In genomic region chr4:86497131-86497530, GRCh38 we compare ENCODE assay signal across 1 cellular context.
TF ChIP-seq lines count a peak whose summit lies in the region.

No MANE protein-coding gene starts in this region.

TF ChIP-seq in SK-N-SH, 30 proteins besides CTCF, POLR2A, EP300 and RAD21 (continued from another document):
- TF ChIP-seq IRF3 (IDR thresholded peaks at IDR 0.05; ENCODE audit: low read depth, low read length) (no peak), POLR2AphosphoS5 (IDR thresholded peaks at IDR 0.05; ENCODE audit: low read depth, low read length) (no peak), PBX3 (IDR thresholded peaks at IDR 0.05) (no peak), MEF2A (IDR thresholded peaks at IDR 0.05; ENCODE audit: borderline replicate concordance, low read depth) (no peak), GABPA (IDR thresholded peaks at IDR 0.05; ENCODE audit: low read depth) (no peak), TEAD4 (IDR thresholded peaks at IDR 0.05; ENCODE audit: borderline replicate concordance, insufficient read depth) (no peak), NRF1 (IDR thresholded peaks at IDR 0.05; ENCODE audit: low read depth, low read length) (no peak), JUND (IDR thresholded peaks at IDR 0.05) (no peak), RCOR1 (IDR thresholded peaks at IDR 0.05; ENCODE audit: low read length) (no peak), USF2 (IDR thresholded peaks at IDR 0.05; ENCODE audit: borderline replicate concordance, low read depth, low read length) (no peak), TCF12 (IDR thresholded peaks at IDR 0.05) (peak; percentile 34; the same call in 1 of the 2 replicates), SIN3A (IDR thresholded peaks at IDR 0.05; ENCODE audit: borderline replicate concordance, low read depth, low read length) (no peak), FOXJ3 (CRISPR knock-in tag; IDR thresholded peaks at IDR 0.05) (no peak), TAF1 (IDR thresholded peaks at IDR 0.05; ENCODE audit: borderline replicate concordance, low read depth, low read length) (no peak), GATA2 (CRISPR knock-in tag; IDR thresholded peaks at IDR 0.05) (no peak), ELF1 (IDR thresholded peaks at IDR 0.05) (no peak), NFIC (IDR thresholded peaks at IDR 0.05; ENCODE audit: borderline replicate concordance) (peak; percentile 60)
